ENCODE assay signal across 20 cellular contexts in genomic region chr12:39081910-39082309, GRCh38.
A peak's percentile ranks its signal among the peaks of the same experiment; 100 is the strongest.
DNase-seq lines count a peak whose midpoint lies in the region; ATAC-seq, FAIRE-seq and TF ChIP-seq lines count a peak whose summit lies in the region.
"Had no signal": no experiment of that assay in that cellular context is flagged by ENCODE, and none has a peak within 500 bp of the region (broad histone marks: within the 10 kb centered on the region; RNA-seq: fewer than 3 reads in every experiment).

No MANE protein-coding gene starts in this region.

- TF ChIP-seq EP300 in H1 (IDR thresholded peaks at IDR 0.05; ENCODE audit: borderline replicate concordance in 1 of 2, low read depth in 2 of 2, low read length in 2 of 2), result no peak

- H3K27ac Mint-ChIP-seq in effector memory CD8-positive, alpha-beta T cell, result no peak overlapping the region
- no peak overlapping the region for H3K27ac Mint-ChIP-seq in T-helper 17 cell
- H3K27ac Mint-ChIP-seq: CD14-positive monocyte; CD4-positive, alpha-beta memory T cell had no signal

- H2BK15ac ChIP-seq in H1 (ENCODE audit: low read length), result no peak overlapping the region

- FAIRE-seq in H1 (lab: Jason Lieb, UNC), result no peak
- FAIRE-seq: H54, HTR-8/SVneo, K562 had no signal

- no peak overlapping the region for H3K27ac ChIP-seq in H1 (ENCODE audit: low read depth, low read length)
- H3K27ac ChIP-seq: BLaER1 had no signal

- H3K18ac ChIP-seq in H1 (ENCODE audit: extremely low read depth, low read length), result no peak overlapping the region

- no peak overlapping the region for H2BK20ac ChIP-seq in H1 (ENCODE audit: low read length)

- H3K4me3 ChIP-seq in GM12865 (ENCODE audit: low read depth, low read length), result no peak overlapping the region
- no peak overlapping the region for H3K4me3 ChIP-seq in H1 (ENCODE audit: extremely low read depth in 1 of 4, insufficient read depth in 2 of 4, low read depth in 3 of 4, low read length in 4 of 4)
- H3K4me3 ChIP-seq: BLaER1, K562 had no signal

- H3K23me2 ChIP-seq in H1 (ENCODE audit: low read depth, low read length), result no peaks in the 10 kb centered on the region; the same call in 1 of the 2 replicates

- no peak overlapping the region for H4K5ac ChIP-seq in H1 (ENCODE audit: insufficient read length, low read depth, low read length)

- no peaks in the 10 kb centered on the region for H3K27me3 ChIP-seq in H1 (replicated peaks in 1 of 4; ENCODE audit: control insufficient read depth in 3 of 4, extremely low read depth in 1 of 4, insufficient read depth in 3 of 4, low read length in 3 of 4)
- H3K27me3 ChIP-seq: BLaER1 had no signal

- H3K36me3 ChIP-seq in H1 (ENCODE audit: control insufficient read depth in 2 of 4, insufficient read depth in 4 of 4, low read length in 3 of 4), result no peaks in the 10 kb centered on the region
- H3K36me3 ChIP-seq: BLaER1 had no signal

- CTCF ChIA-PET in H1 (lab: Charles Lee; ENCODE audit: partially characterized antibody), result interaction anchor here (0.6 to 1.5 kb wide), 3 partner anchors 14 to 158 kb away, joined by 3 read pairs; no protein-coding TSS in a partner anchor

- TF ChIP-seq CTCF in GM12865 (IDR thresholded peaks at IDR 0.05; ENCODE audit: insufficient read depth, low read depth, low read length, missing control alignments) (no peak), H1 (IDR thresholded peaks at IDR 0.05; ENCODE audit: control extremely low read depth in 1 of 3, insufficient read depth in 1 of 3, low read depth in 1 of 3, low read length in 3 of 3) (no peak)

- H3K36me3 Mint-ChIP-seq in effector memory CD8-positive, alpha-beta T cell (ENCODE audit: insufficient read depth), result no peaks in the 10 kb centered on the region
- no peaks in the 10 kb centered on the region for H3K36me3 Mint-ChIP-seq in T-helper 17 cell (ENCODE audit: low read depth)
- H3K36me3 Mint-ChIP-seq: CD14-positive monocyte; CD4-positive, alpha-beta memory T cell had no signal

- no peaks in the 10 kb centered on the region for H3K79me2 ChIP-seq in H1 (ENCODE audit: control insufficient read depth in 1 of 2, insufficient read depth in 2 of 2, low read length in 2 of 2)

- H3K9me3 ChIP-seq in H1 (ENCODE audit: insufficient read depth in 2 of 2, low read depth in 1 of 2, low read length in 1 of 2) (no peaks in the 10 kb centered on the region), T-helper 17 cell (ENCODE audit: control insufficient read depth, low read length, poor library complexity, severe bottlenecking) (no peaks in the 10 kb centered on the region)
- H3K9me3 ChIP-seq: BLaER1 had no signal

- H3K23ac ChIP-seq in H1 (ENCODE audit: insufficient read length), result no peak overlapping the region

- WGBS in H1 (ENCODE audit: extremely low coverage in 1 of 2, insufficient coverage in 1 of 2, insufficient read length in 1 of 2, insufficient replicate concordance in 2 of 2, low coverage in 1 of 2, low lambda C conversion rate in 2 of 2, missing lambda C conversion rate in 1 of 2), 2 experiments, result 87% methylated on average over 1 of the region's 1 CpG; no CpG with 5 or more reads in 1 of the 2 experiments

- H2BK12ac ChIP-seq in H1 (ENCODE audit: low read depth, low read length), result no peak overlapping the region

- TF ChIP-seq RAD21 in H1 (IDR thresholded peaks at IDR 0.05 in 1 of 2, conservative IDR thresholded peaks at IDR 0.05 in 1 of 2; ENCODE audit: low read depth in 2 of 2, low read length in 2 of 2), result no peak

- peak overlapping the region; percentile 76; the same call in 1 of the 2 replicates for H2AFZ ChIP-seq in H1 (ENCODE audit: low read length)

- no peak overlapping the region for H3K4ac ChIP-seq in H1 (replicated peaks; ENCODE audit: insufficient read length, low read depth, low read length)

- POLR2A ChIA-PET in H1 (lab: Charles Lee; ENCODE audit: partially characterized antibody), result no interaction called here

- no peaks in the 10 kb centered on the region for H3K4me1 Mint-ChIP-seq in effector memory CD8-positive, alpha-beta T cell (ENCODE audit: low read depth in 2 of 2)
- no peaks in the 10 kb centered on the region for H3K4me1 Mint-ChIP-seq in T-helper 17 cell
- H3K4me1 Mint-ChIP-seq: CD14-positive monocyte; CD4-positive, alpha-beta memory T cell had no signal

- no peak overlapping the region for H3K9ac ChIP-seq in H1 (replicated peaks in 1 of 4; ENCODE audit: extremely low read depth in 1 of 4, low read depth in 3 of 4, low read length in 3 of 4)
- H3K9ac ChIP-seq: BLaER1 had no signal

- no peak overlapping the region for H2BK120ac ChIP-seq in H1 (replicated peaks; ENCODE audit: low read depth, low read length)

- H3K4me1 ChIP-seq in H1 (replicated peaks in 1 of 4; ENCODE audit: control insufficient read depth in 3 of 4, insufficient read depth in 4 of 4, low read length in 3 of 4), result no peaks in the 10 kb centered on the region
- H3K4me1 ChIP-seq: BLaER1 had no signal

- no peak overlapping the region for H4K91ac ChIP-seq in H1 (replicated peaks; ENCODE audit: insufficient read length, low read length)

- H4K20me1 ChIP-seq in H1 (replicated peaks in 1 of 2; ENCODE audit: control insufficient read depth in 1 of 2, insufficient read depth in 2 of 2, low read length in 2 of 2), result no peaks in the 10 kb centered on the region
- H4K20me1 ChIP-seq: BLaER1 had no signal

- ATAC-seq in GM19463 (IDR thresholded peaks at IDR 0.05; ENCODE audit: unreplicated experiment) (peak; percentile 33), T-helper 17 cell (no peak)
- no peak for ATAC-seq in effector memory CD8-positive, alpha-beta T cell (replicated peaks)
- ATAC-seq: K562 had no signal

- H3K4me3 Mint-ChIP-seq in effector memory CD8-positive, alpha-beta T cell, result no peak overlapping the region
- H3K4me3 Mint-ChIP-seq in T-helper 17 cell, result no peak overlapping the region
- H3K4me3 Mint-ChIP-seq: CD14-positive monocyte; CD4-positive, alpha-beta memory T cell had no signal

- H3K56ac ChIP-seq in H1 (replicated peaks; ENCODE audit: insufficient read length, low read depth, low read length), result no peak overlapping the region

- TF ChIP-seq POLR2A in H1 (IDR thresholded peaks at IDR 0.05; ENCODE audit: control extremely low read depth in 1 of 2, low read depth in 2 of 2, low read length in 2 of 2), result no peak

- no peak overlapping the region for H3K14ac ChIP-seq in H1 (ENCODE audit: insufficient read length)

- H3K79me1 ChIP-seq in H1 (ENCODE audit: low read depth, low read length), result no peaks in the 10 kb centered on the region

- H2AK5ac ChIP-seq in H1 (ENCODE audit: low read depth, low read length), result no peak overlapping the region

- DNase-seq in GM12865 (ENCODE audit: low read depth) (peak; percentile 23), NCI-H526 treated with DMSO at 0.1 percent for 48 hours (lab: John Stamatoyannopoulos, UW) (peak; percentile 3), H1 (ENCODE audit: low read depth in 1 of 2, low spot score in 2 of 2) (no peak), NCI-H2107 treated with DMSO at 0.1 percent for 48 hours (lab: John Stamatoyannopoulos, UW; ENCODE audit: unreplicated experiment) (no peak), T-helper 17 cell (no peak)
- no peak for DNase-seq in effector memory CD8-positive, alpha-beta T cell
- no peak for DNase-seq in effector CD4-positive, alpha-beta T cell
- DNase-seq: 8988T; CD4-positive, alpha-beta memory T cell; DMS153; DMS79; GDM1; HCEC 1CT; IMR-90 had no signal

- H2BK5ac ChIP-seq in H1 (ENCODE audit: low read depth, low read length), result no peak overlapping the region

- peaks cover 0 to 5% of the 10 kb centered on the region in 2 donors for H3K27me3 Mint-ChIP-seq in effector memory CD8-positive, alpha-beta T cell
- peaks cover 8% of the 10 kb centered on the region for H3K27me3 Mint-ChIP-seq in T-helper 17 cell

- no peak overlapping the region for H3K4me2 ChIP-seq in H1 (ENCODE audit: insufficient read depth in 1 of 2, low read depth in 2 of 2, low read length in 2 of 2)
- H3K4me2 ChIP-seq: BLaER1 had no signal

- H3K9me3 Mint-ChIP-seq in effector memory CD8-positive, alpha-beta T cell, result no peaks in the 10 kb centered on the region
- H3K9me3 Mint-ChIP-seq: CD4-positive, alpha-beta memory T cell had no signal

- no peak overlapping the region for H4K8ac ChIP-seq in H1 (ENCODE audit: extremely low read depth, insufficient read depth, low read length)

TF ChIP-seq in H1, 55 proteins besides CTCF, POLR2A, EP300 and RAD21 (continues in another document):
- TF ChIP-seq BACH1 (IDR thresholded peaks at IDR 0.05; ENCODE audit: low read length) (no peak), HDAC2 (IDR thresholded peaks at IDR 0.05; ENCODE audit: borderline replicate concordance in 1 of 2, low read depth in 2 of 2, low read length in 2 of 2) (no peak), SUZ12 (IDR thresholded peaks at IDR 0.05; ENCODE audit: low read length) (no peak), ATF3 (IDR thresholded peaks at IDR 0.05; ENCODE audit: insufficient read depth, low read depth, low read length) (no peak), KDM5A (IDR thresholded peaks at IDR 0.05; ENCODE audit: low read length) (no peak)

Comparison
In these comparisons a context has a peak if more than half of its experiments do, and no peak if none do; other contexts are left out.
1. DNase-seq: peak in GM12865 (single experiment) and NCI-H526 treated with DMSO at 0.1 percent for 48 hours (single experiment); none in H1 (0 of 2), NCI-H2107 treated with DMSO at 0.1 percent for 48 hours (single experiment), effector memory CD8-positive, alpha-beta T cell (0 of 3), effector CD4-positive, alpha-beta T cell (single experiment) and T-helper 17 cell (0 of 3).